In genomic region chr3:143171656-143172055, GRCh38 we compare ENCODE assay signal across 13 cellular contexts. TPM values are rescaled to one million over a fixed set of nuclear protein-coding genes. Genes with fewer than 3 reads are reported as not detected.
DNase-seq lines count a peak whose midpoint lies in the region; ATAC-seq and TF ChIP-seq lines count a peak whose summit lies in the region.
"Had no signal": no experiment of that assay in that cellular context is flagged by ENCODE, and none has a peak within 500 bp of the region (broad histone marks: within the 10 kb centered on the region; RNA-seq: fewer than 3 reads in every experiment).

No MANE protein-coding gene starts in this region.

- no peak overlapping the region for H3K4ac ChIP-seq in IMR-90 (ENCODE audit: low read depth, low read length)

- 0 out of 3 replicates have a peak overlapping the region, but pooled peaks have one; percentile 20 for H2BK15ac ChIP-seq in IMR-90 (ENCODE audit: low read depth, low read length)

- no peak overlapping the region for H3K14ac ChIP-seq in IMR-90 (replicated peaks; ENCODE audit: low read depth, low read length)

- peaks cover 16% of the 10 kb centered on the region for H3K36me3 Mint-ChIP-seq in natural killer cell

- no peak overlapping the region for H4K8ac ChIP-seq in IMR-90 (ENCODE audit: low read depth in 2 of 2, low read length in 2 of 2)

- no peak overlapping the region for H2AK9ac ChIP-seq in IMR-90 (replicated peaks; ENCODE audit: low read depth, low read length, poor library complexity)

- H3K23ac ChIP-seq in IMR-90 (ENCODE audit: low read depth, low read length): no peak overlapping the region

- peaks cover 26% of the 10 kb centered on the region for H3K79me2 ChIP-seq in DND-41 (ENCODE audit: insufficient read depth, low read length)

- no peak overlapping the region for H3K56ac ChIP-seq in IMR-90 (ENCODE audit: extremely low read depth, insufficient read depth, low read length)

- peaks cover 85% of the 10 kb centered on the region for H3K4me1 ChIP-seq in DND-41 (ENCODE audit: insufficient read depth, low read length)
- peaks cover 23% of the 10 kb centered on the region for H3K4me1 ChIP-seq in IMR-90 (ENCODE audit: control insufficient read depth, insufficient read depth, low read length)

- H3K9me3 ChIP-seq in DND-41 (ENCODE audit: insufficient read depth, low read length, severe bottlenecking) (peaks cover 14% of the 10 kb centered on the region), IMR-90 (ENCODE audit: control insufficient read depth, insufficient read depth, low read length) (no peaks in the 10 kb centered on the region)

- CTCF ChIA-PET in IMR-90 (lab: Yijun Ruan, JAX): interaction anchor here (0.5 kb wide), 1 partner anchor 10 kb away, joined by 3 read pairs; no protein-coding TSS in a partner anchor

- no CpG with 5 or more reads among the region's 1 CpG for whole genome bisulfite sequencing in IMR-90 (ENCODE audit: extremely low coverage in 2 of 2, insufficient read length in 1 of 2), 2 experiments

- peak overlapping the region; percentile 61 for H3K4me2 ChIP-seq in DND-41 (ENCODE audit: insufficient read depth, low read length)
- no peak overlapping the region; the same call in 1 of the 2 replicates for H3K4me2 ChIP-seq in IMR-90 (ENCODE audit: low read depth, low read length)

- H4K91ac ChIP-seq in IMR-90 (ENCODE audit: insufficient read depth, low read depth, low read length): no peak overlapping the region

- peak overlapping the region; percentile 84 for H3K4me3 Mint-ChIP-seq in natural killer cell

- no peaks in the 10 kb centered on the region for H3K79me1 ChIP-seq in IMR-90 (ENCODE audit: low read depth in 1 of 2, low read length in 2 of 2)

- DNase-seq in DND-41 (no peak), IMR-90 (peak; percentile 62), astrocyte of the hippocampus (ENCODE audit: low read depth, low spot score) (peak; percentile 50), natural killer cell (no peak), NCI-H2029 (lab: John Stamatoyannopoulos, UW) (no peak), NCI-H82 treated with DMSO at 0.1 percent for 48 hours (lab: John Stamatoyannopoulos, UW; ENCODE audit: unreplicated experiment) (no peak), T1000 (lab: John Stamatoyannopoulos, UW) (no peak)
- DNase-seq: activated CD8-positive, alpha-beta memory T cell treated with anti-CD3 and anti-CD28 coated beads, Interleukin-2, amount 50 U/mL, for 4 hours; cortex of kidney; DMS 273 treated with DMSO at 0.1 percent for 48 hours; stimulated activated naive B cell treated with anti-CD40 and anti-IgM and Interleukin-4, amounts not matched to agents 10 μg/mL and 1 μg/mL and 100 μg/mL, for 72 hours; SW 1271 had no signal

- no peak overlapping the region for H2BK120ac ChIP-seq in IMR-90 (ENCODE audit: low read depth, low read length)

- H3K4me3 ChIP-seq in DND-41 (ENCODE audit: low read depth in 1 of 2, low read length in 2 of 2): peak overlapping the region in 1 of 2 experiments; percentile 36; a peak in 1 of 4 replicates
- no peak overlapping the region for H3K4me3 ChIP-seq in IMR-90 (ENCODE audit: insufficient read depth, low read depth, low read length)

- H3K27me3 Mint-ChIP-seq in natural killer cell (ENCODE audit: low read depth in 2 of 2): no peaks in the 10 kb centered on the region
- H3K27me3 Mint-ChIP-seq: stimulated activated naive B cell treated with anti-CD40 and anti-IgM and Interleukin-4, amounts not matched to agents 10 μg/mL and 1 μg/mL and 100 μg/mL, for 72 hours had no signal

- H2AK5ac ChIP-seq in IMR-90 (ENCODE audit: low read depth, low read length): no peak overlapping the region

- no peak overlapping the region for H2BK20ac ChIP-seq in IMR-90 (ENCODE audit: low read depth, low read length)

- H3K4me1 Mint-ChIP-seq in natural killer cell: peaks cover 85 to 88% of the 10 kb centered on the region in 2 donors

- peak overlapping the region; percentile 72 for H2BK5ac ChIP-seq in IMR-90 (ENCODE audit: low read depth, low read length, poor library complexity, severe bottlenecking)

- H2AFZ ChIP-seq in DND-41 (ENCODE audit: low read depth, low read length) (no peak overlapping the region), IMR-90 (replicated peaks; ENCODE audit: low read length, poor library complexity) (no peak overlapping the region)

- dilution Hi-C loops in IMR-90 (cut with HindIII; ENCODE audit: low sequenced_read_pairs, unreplicated experiment): no loop called here

- H4K20me1 ChIP-seq in DND-41 (ENCODE audit: insufficient read depth, low read length) (no peaks in the 10 kb centered on the region), IMR-90 (ENCODE audit: insufficient read depth, low read length) (no peaks in the 10 kb centered on the region)

- H3K27ac ChIP-seq in DND-41 (ENCODE audit: low read length): peak overlapping the region; percentile 100
- H3K27ac ChIP-seq in IMR-90 (ENCODE audit: insufficient read depth, low read length): no peak overlapping the region

- ATAC-seq in DND-41 (ENCODE audit: insufficient read depth, low read depth) (peak; percentile 5; the same call in 2 of the 3 replicates), IMR-90 (ENCODE audit: low read depth) (peak; percentile 55), natural killer cell (peak in 2 of 3 donors; percentile 5 to 12), esophagus mucosa (no peak)

- TF ChIP-seq POLR2A in IMR-90 (IDR thresholded peaks at IDR 0.05; ENCODE audit: low read depth, low read length): no peak

- peaks cover 3% of the 10 kb centered on the region; the same call in 1 of the 2 replicates for H3K36me3 ChIP-seq in DND-41 (ENCODE audit: insufficient read depth, low read length)
- no peaks in the 10 kb centered on the region for H3K36me3 ChIP-seq in IMR-90 (ENCODE audit: control insufficient read depth, insufficient read depth, low read length)

- peaks cover 0 to 2% of the 10 kb centered on the region in 2 donors for H3K9me3 Mint-ChIP-seq in natural killer cell

- peaks cover 15% of the 10 kb centered on the region for H3K9me1 ChIP-seq in IMR-90 (ENCODE audit: insufficient read depth, low read length)

- H3K9ac ChIP-seq in DND-41 (ENCODE audit: low read depth, low read length) (peak overlapping the region; percentile 82), IMR-90 (ENCODE audit: low read depth, low read length) (no peak overlapping the region)

- POLR2A ChIA-PET in IMR-90 (lab: Charles Lee; ENCODE audit: unreplicated experiment): no interaction called here

- peak overlapping the region; percentile 93 to 96 for H3K27ac Mint-ChIP-seq in natural killer cell

- TF ChIP-seq RAD21 in IMR-90 (IDR thresholded peaks at IDR 0.05; ENCODE audit: low read length): no peak

- intact Hi-C loops in IMR-90 (cut with micrococcal nuclease) (no loop called here), natural killer cell (cut with micrococcal nuclease) (loop anchor here (2.0 to 5.0 kb wide), 5 partner anchors 49 to 131 kb away; no protein-coding TSS in a partner anchor)

- H4K5ac ChIP-seq in IMR-90 (ENCODE audit: low read depth, low read length): no peak overlapping the region

- H3K18ac ChIP-seq in IMR-90 (ENCODE audit: low read depth, low read length): no peak overlapping the region

- in situ Hi-C loops in IMR-90 (cut with MboI; ENCODE audit: low sequenced_read_pairs): no loop called here

- TF ChIP-seq CTCF in DND-41 (IDR thresholded peaks at IDR 0.05; ENCODE audit: borderline replicate concordance, extremely low read depth, low read length, poor library complexity, severe bottlenecking) (no peak), IMR-90 (conservative IDR thresholded peaks at IDR 0.05; ENCODE audit: low read depth, low read length) (no peak), natural killer cell (IDR thresholded peaks at IDR 0.05) (no peak)

- no peaks in the 10 kb centered on the region for H3K27me3 ChIP-seq in DND-41 (ENCODE audit: insufficient read depth, low read length, poor library complexity)
- no peaks in the 10 kb centered on the region for H3K27me3 ChIP-seq in IMR-90 (ENCODE audit: control insufficient read depth, insufficient read depth, low read length)

- BruUV-seq in IMR-90 (replicated peaks; lab: Mats Ljungman, UMichigan): no TSS peak

TF ChIP-seq in IMR-90, 13 proteins besides CTCF, POLR2A, EP300 and RAD21:
- TF ChIP-seq CEBPB (IDR thresholded peaks at IDR 0.05; ENCODE audit: low read depth, low read length) (no peak), MAFK (IDR thresholded peaks at IDR 0.05; ENCODE audit: low read depth, low read length) (peak; percentile 93), RFX5 (IDR thresholded peaks at IDR 0.05; ENCODE audit: low read depth, low read length) (no peak)
TF ChIP-seq in IMR-90: peak in this region for 1.

RNA-seq across cellular contexts. Expression of gene CHST2, which starts 52.1 kb away (rescaled TPM):
- 0.90 and 1.1 TPM in 2 replicates for total RNA-seq in IMR-90 (2012; rRNA removed)
- 1.4 TPM in 2 replicates for polyA plus RNA-seq in IMR-90 (2012; rRNA removed)
- 1.1 and 2.2 TPM in 2 replicates for polyA plus RNA-seq in IMR-90 (2012; cell fraction: cytosol; rRNA removed)
- polyA plus RNA-seq in IMR-90 (2012; cell fraction: nucleus; rRNA removed; ENCODE audit: low replicate concordance): 0.45 and 1.1 TPM in 2 replicates
- total RNA-seq in natural killer cell: 100 to 1,000 TPM in 1 of 3 donors, 10 to 100 TPM in 2; 74.6 to 113 (median 95.4) TPM
- 1.5 TPM for total RNA-seq in esophagus mucosa

Comparison
In these comparisons a context has a peak if more than half of its experiments do, and no peak if none do; other contexts are left out.
1. DNase-seq: peak in IMR-90 (single experiment) and astrocyte of the hippocampus (single experiment); none in DND-41 (single experiment), natural killer cell (single experiment), NCI-H2029 (single experiment), NCI-H82 treated with DMSO at 0.1 percent for 48 hours (single experiment) and T1000 (single experiment).
2. RNA of gene CHST2, which starts 52.1 kb away (total RNA-seq): 74.6 to 113 TPM in natural killer cell; 1.5 TPM in esophagus mucosa (single experiment) and 0.90 to 1.1 TPM in IMR-90; every median in the first group is over 10 times any median in the second.